8 cellular contexts compared by ENCODE assay signal in the genomic region with DNA sequence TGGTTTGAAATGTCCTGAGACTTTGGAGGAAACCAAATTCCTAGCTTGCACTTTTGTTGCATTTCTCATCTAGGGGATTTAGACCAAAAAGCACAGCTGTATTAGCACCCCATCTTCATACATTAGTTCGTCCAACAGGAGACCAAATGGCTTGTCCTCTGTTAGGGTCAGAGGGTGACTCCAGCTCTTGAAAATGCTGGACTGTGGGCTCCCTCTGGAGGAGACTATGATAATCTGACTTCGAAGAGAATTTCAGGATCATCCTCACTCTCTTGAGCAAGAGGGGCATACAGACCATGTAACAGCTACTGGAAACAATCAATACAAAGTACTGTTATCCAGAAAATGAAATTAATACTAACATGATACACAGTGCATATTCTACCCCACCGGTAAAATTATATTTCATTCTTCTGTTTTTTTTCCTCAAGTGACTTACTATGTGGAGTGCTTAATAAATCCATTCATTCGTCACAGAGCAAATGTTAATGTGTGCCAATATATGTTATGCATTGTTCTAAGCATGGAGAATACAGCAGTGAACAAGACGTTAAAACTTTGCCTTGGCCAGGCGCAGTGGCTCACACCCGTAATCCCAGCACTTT.
DNase-seq lines count a peak whose midpoint lies in the region; ATAC-seq and TF ChIP-seq lines count a peak whose summit lies in the region.

No MANE protein-coding gene starts in this region.

- H3K4me3 ChIP-seq in DOHH2 (ENCODE audit: low read length) = no peak overlapping the region
- no peak overlapping the region for H3K4me3 ChIP-seq in Panc1 (ENCODE audit: low read depth in 2 of 2, low read length in 2 of 2)
- no peak overlapping the region for H3K4me3 ChIP-seq in adipocyte (ENCODE audit: low read length)
- H3K4me3 ChIP-seq in heart left ventricle = no peak overlapping the region

- in situ Hi-C loops in Panc1 (cut with HindIII; ENCODE audit: low pct_unique_long_range_greater_than_20kb, low sequenced_read_pairs) = no loop called here

- H3K9ac ChIP-seq in adipocyte (ENCODE audit: low read length) = no peak overlapping the region

- H3K27ac Mint-ChIP-seq in progenitor cell of endocrine pancreas = no peak overlapping the region

- no peaks in the 10 kb centered on the region for H3K27me3 Mint-ChIP-seq in progenitor cell of endocrine pancreas

- H3K36me3 Mint-ChIP-seq in progenitor cell of endocrine pancreas (ENCODE audit: insufficient read depth) = peaks cover 4% of the 10 kb centered on the region

- H3K9me2 ChIP-seq in DOHH2 (replicated peaks; ENCODE audit: control insufficient read depth, low read length) = no peaks in the 10 kb centered on the region

- H3K4me2 ChIP-seq in DOHH2 (ENCODE audit: low read length) = no peak overlapping the region

- intact Hi-C loops in Panc1 (cut with micrococcal nuclease; ENCODE audit: unreplicated experiment) (loop anchor here (1.0 to 10.0 kb wide), 2 partner anchors 65 to 105 kb away; a partner anchor contains a TSS), heart left ventricle (cut with DNase I) (loop anchor here (1.0 to 10.0 kb wide), 7 partner anchors 37 to 245 kb away; a partner anchor contains a TSS)

- H3K4me1 ChIP-seq in DOHH2 (ENCODE audit: control insufficient read depth, low read length) = no peaks in the 10 kb centered on the region
- no peaks in the 10 kb centered on the region for H3K4me1 ChIP-seq in Panc1 (ENCODE audit: control insufficient read depth, insufficient read depth, low read length)
- no peaks in the 10 kb centered on the region for H3K4me1 ChIP-seq in adipocyte (ENCODE audit: control insufficient read depth, insufficient read depth, low read length)
- peaks cover 0 to 3% (median 0%) of the 10 kb centered on the region in 12 donors for H3K4me1 ChIP-seq in heart left ventricle

- POLR2A ChIA-PET in Panc1 (lab: Charles Lee) = no interaction called here

- TF ChIP-seq CTCF in DOHH2 (IDR thresholded peaks at IDR 0.05; ENCODE audit: low read depth, low read length, poor library complexity, severe bottlenecking) (peak; percentile 70), Panc1 (IDR thresholded peaks at IDR 0.05) (peak; percentile 83), heart left ventricle (IDR thresholded peaks at IDR 0.05) (peak; percentile 54 to 85 (median 74)), progenitor cell of endocrine pancreas (IDR thresholded peaks at IDR 0.05; ENCODE audit: unreplicated experiment) (peak; percentile 80)

- H3K9me3 Mint-ChIP-seq in progenitor cell of endocrine pancreas (ENCODE audit: low read depth) = peaks cover 22% of the 10 kb centered on the region

- no peaks in the 10 kb centered on the region for H3K36me3 ChIP-seq in DOHH2 (ENCODE audit: control insufficient read depth, low read length)
- no peaks in the 10 kb centered on the region for H3K36me3 ChIP-seq in Panc1 (ENCODE audit: control insufficient read depth, insufficient read depth, low read length)
- H3K36me3 ChIP-seq in adipocyte (ENCODE audit: control insufficient read depth, insufficient read depth, low read length, severe bottlenecking) = no peaks in the 10 kb centered on the region
- H3K36me3 ChIP-seq in heart left ventricle = no peaks in the 10 kb centered on the region

- no peaks in the 10 kb centered on the region for H3K79me2 ChIP-seq in DOHH2 (ENCODE audit: control insufficient read depth, low read length)

- H3F3A ChIP-seq in DOHH2 (ENCODE audit: control insufficient read depth, insufficient read depth) = no peaks in the 10 kb centered on the region

- H3K9me3 ChIP-seq in DOHH2 (ENCODE audit: control insufficient read depth, insufficient read depth, low read length) = peaks cover 5% of the 10 kb centered on the region; the same call in 1 of the 2 replicates
- H3K9me3 ChIP-seq in Panc1 (ENCODE audit: control insufficient read depth, insufficient read depth, low read depth, low read length) = peaks cover 6% of the 10 kb centered on the region; the same call in 1 of the 2 replicates
- H3K9me3 ChIP-seq in adipocyte (ENCODE audit: control insufficient read depth, low read length) = no peaks in the 10 kb centered on the region
- H3K9me3 ChIP-seq in heart left ventricle = peaks cover 0 to 16% (median 1%) of the 10 kb centered on the region in 12 donors

- no peak overlapping the region for H3K4me3 Mint-ChIP-seq in progenitor cell of endocrine pancreas (ENCODE audit: low read depth)

- DNase-seq in HT1080 (ENCODE audit: low read depth) (peak; percentile 63), Panc1 (ENCODE audit: low read depth, low spot score) (peak; percentile 75), adipocyte (ENCODE audit: low read depth) (peak; percentile 89), heart left ventricle (peak in 4 of 5 donors; percentile 43 to 65 (median 50)), progenitor cell of endocrine pancreas (ENCODE audit: low spot score, unreplicated experiment) (peak; percentile 30)

- WGBS in heart left ventricle, 4 donors = 41 to 43% (median 42%) methylated on average over 7 of the region's 7 CpGs

- ATAC-seq in Panc1 (peak; percentile 99), heart left ventricle (peak; percentile 94 to 97 (median 95)), HG03432 (IDR thresholded peaks at IDR 0.05; ENCODE audit: unreplicated experiment) (no peak), HG02588 (IDR thresholded peaks at IDR 0.05; ENCODE audit: unreplicated experiment) (no peak)

- CTCF ChIA-PET in Panc1 (lab: Charles Lee) = interaction anchor here (0.5 to 1.5 kb wide), 7 partner anchors 36 to 263 kb away, joined by 3 to 7 read pairs (median 5); no protein-coding TSS in a partner anchor

- no peak for TF ChIP-seq POLR2A in heart left ventricle (IDR thresholded peaks at IDR 0.05)

- H3K4me1 Mint-ChIP-seq in progenitor cell of endocrine pancreas (ENCODE audit: low read depth) = no peaks in the 10 kb centered on the region

- peaks cover 6% of the 10 kb centered on the region; the same call in 1 of the 2 replicates for H3K27me3 ChIP-seq in DOHH2 (ENCODE audit: control insufficient read depth, low read length)
- H3K27me3 ChIP-seq in Panc1 (ENCODE audit: control insufficient read depth, insufficient read depth, low read length) = no peaks in the 10 kb centered on the region
- H3K27me3 ChIP-seq in adipocyte (replicated peaks; ENCODE audit: control insufficient read depth, insufficient read depth, low read length) = no peaks in the 10 kb centered on the region
- H3K27me3 ChIP-seq in heart left ventricle = no peaks in the 10 kb centered on the region

- no peaks in the 10 kb centered on the region for H4K20me1 ChIP-seq in DOHH2 (ENCODE audit: control insufficient read depth, insufficient read depth, low read depth, low read length)

- no TSS peak for BruUV-seq in Panc1 (replicated peaks; lab: Mats Ljungman, UMichigan)

- no peak overlapping the region for H3K27ac ChIP-seq in DOHH2 (ENCODE audit: low read depth, low read length)
- no peak overlapping the region for H3K27ac ChIP-seq in Panc1 (ENCODE audit: low read length)
- no peak overlapping the region for H3K27ac ChIP-seq in heart left ventricle

Comparison
In these comparisons a context has a peak if more than half of its experiments do, and no peak if none do; other contexts are left out.
1. DNase-seq: peak in every context shown above with its lines; median percentile 89 in adipocyte; 75 in Panc1; 63 in HT1080; 50 in heart left ventricle; 30 in progenitor cell of endocrine pancreas.
2. ATAC-seq: peak in Panc1 (single experiment) and heart left ventricle (4 of 4); none in HG03432 (single experiment) and HG02588 (single experiment).
3. Peak in every context shown above with its lines, with median percentiles within 50 percentile points of each other: CTCF ChIP-seq.